Comparison of ENCODE assay signal across 7 cellular contexts in genomic region chr6:83481938-83482337, GRCh38. TPM values are rescaled to one million over a fixed set of nuclear protein-coding genes. Genes with fewer than 3 reads are reported as not detected.
"Had no signal": no experiment of that assay in that cellular context is flagged by ENCODE, and none has a peak within 500 bp of the region (broad histone marks: within the 10 kb centered on the region; RNA-seq: fewer than 3 reads in every experiment).

No MANE protein-coding gene starts in this region.

RNA-seq across cellular contexts. Expression of gene PRSS35, which starts 30.4 kb away (rescaled TPM):
- total RNA-seq: OCI-LY7, PC-9, Peyer's patch, Right ventricle myocardium inferior, Right ventricle myocardium superior, RPMI7951, SJCRH30 had no signal

RNA-seq across cellular contexts. Expression of gene ME1, which starts 51.1 kb away (rescaled TPM):
- total RNA-seq: OCI-LY7, SJCRH30 had no signal
